ENCODE assay signal across 8 cellular contexts in genomic region chr2:17813015-17813741, GRCh38. TPM values are rescaled to one million over a fixed set of nuclear protein-coding genes. Genes with fewer than 3 reads are reported as not detected.
DNase-seq lines count a peak whose midpoint lies in the region; ATAC-seq and TF ChIP-seq lines count a peak whose summit lies in the region.

No MANE protein-coding gene starts in this region.

- 50 to 59% (median 55%) methylated on average over 5 of the region's 5 CpGs for WGBS in ovary, 3 donors

- no peak overlapping the region for H3K4me3 ChIP-seq in ascending aorta
- H3K4me3 ChIP-seq in skin epidermis: no peak overlapping the region
- H3K4me3 ChIP-seq in ovary: no peak overlapping the region

- no peak overlapping the region for H3K27ac Mint-ChIP-seq in effector memory CD8-positive, alpha-beta T cell
- no peak overlapping the region for H3K27ac Mint-ChIP-seq in activated CD4-positive, alpha-beta T cell treated with anti-CD3 and anti-CD28 coated beads, Interleukin-2, amount 10 ng/mL, durations not matched to agents 24 days and 14 days

- TF ChIP-seq POLR2A in ovary (IDR thresholded peaks at IDR 0.05): no peak

- H3K27ac ChIP-seq in ascending aorta: peak overlapping the region; percentile 67 to 72
- peak overlapping the region in 20 of 21 experiments; percentile 29 to 85 (median 73) for H3K27ac ChIP-seq in skin epidermis
- H3K27ac ChIP-seq in ovary: no peak overlapping the region

- H3K9me3 Mint-ChIP-seq in effector memory CD8-positive, alpha-beta T cell: no peaks in the 10 kb centered on the region
- H3K9me3 Mint-ChIP-seq in activated CD4-positive, alpha-beta T cell treated with anti-CD3 and anti-CD28 coated beads, Interleukin-2, amount 10 ng/mL, durations not matched to agents 24 days and 14 days: no peaks in the 10 kb centered on the region

- intact Hi-C loops in ascending aorta (cut with DNase I): no loop called here
- intact Hi-C loops in ovary (cut with DNase I): no loop called here
- intact Hi-C loops in activated CD4-positive, alpha-beta T cell treated with anti-CD3 and anti-CD28 coated beads, Interleukin-2, amount 10 ng/mL, durations not matched to agents 24 days and 14 days (cut with micrococcal nuclease): no loop called here

- ATAC-seq in GM19023 (IDR thresholded peaks at IDR 0.05; ENCODE audit: unreplicated experiment) (peak; percentile 51), HG03039 (IDR thresholded peaks at IDR 0.05; ENCODE audit: unreplicated experiment) (peak; percentile 44)
- ATAC-seq in effector memory CD8-positive, alpha-beta T cell (replicated peaks): no peak

- no peak overlapping the region for H3K4me3 Mint-ChIP-seq in effector memory CD8-positive, alpha-beta T cell
- no peak overlapping the region for H3K4me3 Mint-ChIP-seq in activated CD4-positive, alpha-beta T cell treated with anti-CD3 and anti-CD28 coated beads, Interleukin-2, amount 10 ng/mL, durations not matched to agents 24 days and 14 days

- H3K4me1 Mint-ChIP-seq in effector memory CD8-positive, alpha-beta T cell (ENCODE audit: low read depth in 2 of 2): no peaks in the 10 kb centered on the region
- peaks cover 11% of the 10 kb centered on the region for H3K4me1 Mint-ChIP-seq in activated CD4-positive, alpha-beta T cell treated with anti-CD3 and anti-CD28 coated beads, Interleukin-2, amount 10 ng/mL, durations not matched to agents 24 days and 14 days

- H3K36me3 Mint-ChIP-seq in effector memory CD8-positive, alpha-beta T cell (ENCODE audit: insufficient read depth): no peaks in the 10 kb centered on the region
- H3K36me3 Mint-ChIP-seq in activated CD4-positive, alpha-beta T cell treated with anti-CD3 and anti-CD28 coated beads, Interleukin-2, amount 10 ng/mL, durations not matched to agents 24 days and 14 days (ENCODE audit: low read depth): no peaks in the 10 kb centered on the region

- H3K27me3 ChIP-seq in ascending aorta: no peaks in the 10 kb centered on the region
- no peaks in the 10 kb centered on the region for H3K27me3 ChIP-seq in ovary

- no peak for TF ChIP-seq EP300 in ovary (IDR thresholded peaks at IDR 0.05)

- H3K4me1 ChIP-seq in ascending aorta (no peaks in the 10 kb centered on the region), ovary (ENCODE audit: insufficient read depth) (no peaks in the 10 kb centered on the region)

- peaks cover 38 to 59% of the 10 kb centered on the region in 2 donors for H3K27me3 Mint-ChIP-seq in effector memory CD8-positive, alpha-beta T cell
- H3K27me3 Mint-ChIP-seq in activated CD4-positive, alpha-beta T cell treated with anti-CD3 and anti-CD28 coated beads, Interleukin-2, amount 10 ng/mL, durations not matched to agents 24 days and 14 days: peaks cover 39% of the 10 kb centered on the region

- no peaks in the 10 kb centered on the region for H3K36me3 ChIP-seq in ascending aorta
- no peaks in the 10 kb centered on the region for H3K36me3 ChIP-seq in ovary

- no peak for DNase-seq in ascending aorta (ENCODE audit: low spot score in 2 of 2)
- DNase-seq in cerebellar nuclear complex (lab: John Stamatoyannopoulos, UW): no peak
- DNase-seq in effector memory CD8-positive, alpha-beta T cell: no peak
- no peak for DNase-seq in ovary
- DNase-seq in activated CD4-positive, alpha-beta T cell treated with anti-CD3 and anti-CD28 coated beads, Interleukin-2, amount 10 ng/mL, durations not matched to agents 24 days and 14 days: no peak

- TF ChIP-seq CTCF in ascending aorta (IDR thresholded peaks at IDR 0.05) (no peak), ovary (IDR thresholded peaks at IDR 0.05) (no peak)

- H3K9me3 ChIP-seq in ascending aorta: no peaks in the 10 kb centered on the region
- H3K9me3 ChIP-seq in ovary: no peaks in the 10 kb centered on the region

RNA-seq across cellular contexts. Expression of gene MSGN1, which starts 3.1 kb away (rescaled TPM):
- total RNA-seq in ascending aorta (not detected), ovary (not detected)
- not detected for polyA plus RNA-seq in ovary
- not detected in 2 replicates for total RNA-seq in activated CD4-positive, alpha-beta T cell treated with anti-CD3 and anti-CD28 coated beads, Interleukin-2, amount 10 ng/mL, durations not matched to agents 24 days and 14 days

RNA-seq across cellular contexts. Expression of gene GEN1, which starts 59.2 kb away (rescaled TPM):
- total RNA-seq in ascending aorta: not detected
- 1 to 10 TPM; 1.0 to 4.7 (median 2.3) TPM for total RNA-seq in ovary
- polyA plus RNA-seq in ovary: 1 to 10 TPM in 1 of 2 donors, under 1 TPM in 1; 0.77 to 2.8 TPM
- 26.4 and 30.9 TPM in 2 replicates for total RNA-seq in activated CD4-positive, alpha-beta T cell treated with anti-CD3 and anti-CD28 coated beads, Interleukin-2, amount 10 ng/mL, durations not matched to agents 24 days and 14 days

RNA-seq across cellular contexts. Expression of gene SMC6, which starts 59.6 kb away (rescaled TPM):
- total RNA-seq in ascending aorta (6.2 TPM), ovary (10 to 100 TPM; 10.2 to 16.8 (median 13.2) TPM)
- 10 to 100 TPM in 1 of 2 donors, 1 to 10 TPM in 1; 6.6 to 12.3 TPM for polyA plus RNA-seq in ovary
- 31.4 and 34.9 TPM in 2 replicates for total RNA-seq in activated CD4-positive, alpha-beta T cell treated with anti-CD3 and anti-CD28 coated beads, Interleukin-2, amount 10 ng/mL, durations not matched to agents 24 days and 14 days

Comparison
In these comparisons a context has a peak if more than half of its experiments do, and no peak if none do; other contexts are left out.
1. H3K27ac ChIP-seq: peak in ascending aorta (2 of 2) and skin epidermis (20 of 21); none in ovary (0 of 2).